ENCODE assay signal across 1 cellular context in genomic region chr15:90716317-90716975, GRCh38.
A peak's percentile ranks its signal among the peaks of the same experiment; 100 is the strongest.
TF ChIP-seq lines count a peak whose summit lies in the region.

No MANE protein-coding gene starts in this region.

TF ChIP-seq in A549, 52 proteins besides CTCF, POLR2A, EP300 and RAD21 (continued from another document):
- no peak for TF ChIP-seq HMGXB4 (CRISPR knock-in tag; IDR thresholded peaks at IDR 0.05; ENCODE audit: borderline replicate concordance)
- no peak for TF ChIP-seq USF2 (IDR thresholded peaks at IDR 0.05)
- no peak for TF ChIP-seq SREBF2 (IDR thresholded peaks at IDR 0.05)
- TF ChIP-seq HOXB13 (CRISPR knock-in tag; IDR thresholded peaks at IDR 0.05; ENCODE audit: low read depth), result 0 out of 2 replicates have a peak, but pooled peaks have one; percentile 17
- TF ChIP-seq EHMT2 (IDR thresholded peaks at IDR 0.05; ENCODE audit: low read depth), result no peak
- 0 out of 2 replicates have a peak, but pooled peaks have one; percentile 46 for TF ChIP-seq HOXB5 (CRISPR knock-in tag; IDR thresholded peaks at IDR 0.05)
- no peak for TF ChIP-seq RFX5 (IDR thresholded peaks at IDR 0.05)
- no peak for TF ChIP-seq MYC (IDR thresholded peaks at IDR 0.05; ENCODE audit: borderline replicate concordance, low read length)
- TF ChIP-seq ESRRA (IDR thresholded peaks at IDR 0.05; ENCODE audit: borderline replicate concordance, low read length), result no peak
- no peak for TF ChIP-seq CBX8 (IDR thresholded peaks at IDR 0.05)
- no peak for TF ChIP-seq NFE2L2 (conservative IDR thresholded peaks at IDR 0.05; ENCODE audit: low read length)
- no peak for TF ChIP-seq CHD4 (IDR thresholded peaks at IDR 0.05; ENCODE audit: borderline replicate concordance)
- TF ChIP-seq TP53 (CRISPR knock-in tag; IDR thresholded peaks at IDR 0.05), result no peak
- peak; percentile 73; the same call in 1 of the 2 replicates for TF ChIP-seq ATOH8 (CRISPR knock-in tag; IDR thresholded peaks at IDR 0.05; ENCODE audit: low read depth)
- no peak for TF ChIP-seq ZSCAN20 (CRISPR knock-in tag; IDR thresholded peaks at IDR 0.05)
- TF ChIP-seq ZFP36 (IDR thresholded peaks at IDR 0.05; ENCODE audit: borderline replicate concordance, partially characterized antibody), result no peak
- TF ChIP-seq RCOR1 (IDR thresholded peaks at IDR 0.05; ENCODE audit: low read depth, low read length), result no peak
- 0 out of 2 replicates have a peak, but pooled peaks have one; percentile 44 for TF ChIP-seq HOXA7 (CRISPR knock-in tag; IDR thresholded peaks at IDR 0.05)
- TF ChIP-seq KDM1A (IDR thresholded peaks at IDR 0.05; ENCODE audit: low read depth), result no peak
